Comparison of ENCODE assay signal across 20 cellular contexts in the genomic region with DNA sequence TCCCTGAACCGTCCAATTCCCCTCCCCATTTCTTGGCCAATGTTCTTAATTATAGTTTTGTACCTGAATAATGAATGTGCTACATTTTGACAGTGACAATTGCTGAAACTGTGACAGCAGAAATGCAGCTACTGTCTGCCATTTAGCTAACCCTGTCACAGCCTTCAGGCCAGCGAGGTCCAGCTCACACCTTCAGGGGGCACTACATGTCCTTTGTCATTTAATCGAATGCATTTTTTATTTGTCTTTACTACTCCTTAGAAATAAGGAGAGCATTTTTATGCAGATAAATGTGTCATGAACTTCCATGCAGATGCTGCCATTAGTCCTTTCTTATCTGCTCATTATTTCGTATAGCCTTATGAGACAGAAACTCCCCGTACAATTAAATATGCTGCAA.
"Had no signal": no experiment of that assay in that cellular context is flagged by ENCODE, and none has a peak within 500 bp of the region (broad histone marks: within the 10 kb centered on the region; RNA-seq: fewer than 3 reads in every experiment).

No MANE protein-coding gene starts in this region.

- ATAC-seq: activated CD8-positive, alpha-beta memory T cell treated with anti-CD3 and anti-CD28 coated beads, Interleukin-2, amount 10 ng/mL, durations not matched to agents 7 days and 5 days; gastrocnemius medialis; heart left ventricle; naive thymus-derived CD8-positive, alpha-beta T cell; pancreas; sciatic nerve; stimulated activated naive CD8-positive, alpha-beta T cell treated with anti-CD3 and anti-CD28 coated beads, Interleukin-15, amount 100 ng/mL, for 72 hours had no signal

- H3K27ac ChIP-seq: dorsolateral prefrontal cortex, gastrocnemius medialis, heart left ventricle, neutrophil, pancreas, suprapubic skin, transverse colon, vagina, VCaP had no signal

- H3K9me3 Mint-ChIP-seq: activated CD4-positive, alpha-beta memory T cell treated with anti-CD3 and anti-CD28 coated beads for 36 hours; activated naive CD8-positive, alpha-beta T cell treated with anti-CD3 and anti-CD28 coated beads, Interleukin-2, amount 10 ng/mL, durations not matched to agents 7 days and 5 days; stimulated activated naive CD8-positive, alpha-beta T cell treated with anti-CD3 and anti-CD28 coated beads, Interleukin-15, amount 100 ng/mL, for 72 hours had no signal

- H3K4me1 Mint-ChIP-seq: activated CD8-positive, alpha-beta memory T cell treated with anti-CD3 and anti-CD28 coated beads, Interleukin-2, amount 10 ng/mL, durations not matched to agents 7 days and 5 days; activated naive CD8-positive, alpha-beta T cell treated with anti-CD3 and anti-CD28 coated beads, Interleukin-2, amount 10 ng/mL, durations not matched to agents 7 days and 5 days; naive thymus-derived CD8-positive, alpha-beta T cell; stimulated activated naive CD8-positive, alpha-beta T cell treated with anti-CD3 and anti-CD28 coated beads, Interleukin-15, amount 100 ng/mL, for 72 hours had no signal

- H3K9me3 ChIP-seq: gastrocnemius medialis, heart left ventricle, neutrophil, pancreas, suprapubic skin, transverse colon, vagina had no signal

- H3K4me1 ChIP-seq: gastrocnemius medialis, heart left ventricle, pancreas, suprapubic skin, transverse colon, vagina had no signal

- H3K27ac Mint-ChIP-seq: activated CD4-positive, alpha-beta memory T cell treated with anti-CD3 and anti-CD28 coated beads for 36 hours; activated CD8-positive, alpha-beta memory T cell treated with anti-CD3 and anti-CD28 coated beads, Interleukin-2, amount 10 ng/mL, durations not matched to agents 7 days and 5 days; activated naive CD8-positive, alpha-beta T cell treated with anti-CD3 and anti-CD28 coated beads, Interleukin-2, amount 10 ng/mL, durations not matched to agents 7 days and 5 days; naive thymus-derived CD8-positive, alpha-beta T cell; stimulated activated naive CD8-positive, alpha-beta T cell treated with anti-CD3 and anti-CD28 coated beads, Interleukin-15, amount 100 ng/mL, for 72 hours had no signal

- H3K27me3 Mint-ChIP-seq: activated CD4-positive, alpha-beta memory T cell treated with anti-CD3 and anti-CD28 coated beads for 36 hours; activated CD8-positive, alpha-beta memory T cell treated with anti-CD3 and anti-CD28 coated beads, Interleukin-2, amount 10 ng/mL, durations not matched to agents 7 days and 5 days; stimulated activated naive CD8-positive, alpha-beta T cell treated with anti-CD3 and anti-CD28 coated beads, Interleukin-15, amount 100 ng/mL, for 72 hours had no signal

- H3K4me3 Mint-ChIP-seq: activated CD4-positive, alpha-beta memory T cell treated with anti-CD3 and anti-CD28 coated beads for 36 hours; activated CD8-positive, alpha-beta memory T cell treated with anti-CD3 and anti-CD28 coated beads, Interleukin-2, amount 10 ng/mL, durations not matched to agents 7 days and 5 days; activated naive CD8-positive, alpha-beta T cell treated with anti-CD3 and anti-CD28 coated beads, Interleukin-2, amount 10 ng/mL, durations not matched to agents 7 days and 5 days; naive thymus-derived CD8-positive, alpha-beta T cell; stimulated activated naive CD8-positive, alpha-beta T cell treated with anti-CD3 and anti-CD28 coated beads, Interleukin-15, amount 100 ng/mL, for 72 hours had no signal

- H3K36me3 ChIP-seq: gastrocnemius medialis, heart left ventricle, neutrophil, pancreas, suprapubic skin, transverse colon, vagina had no signal

- DNase-seq: activated CD4-positive, alpha-beta memory T cell treated with anti-CD3 and anti-CD28 coated beads for 36 hours; activated CD8-positive, alpha-beta memory T cell treated with anti-CD3 and anti-CD28 coated beads, Interleukin-2, amount 10 ng/mL, durations not matched to agents 7 days and 5 days; activated naive CD8-positive, alpha-beta T cell treated with anti-CD3 and anti-CD28 coated beads, Interleukin-2, amount 10 ng/mL, durations not matched to agents 7 days and 5 days; amygdala; gastrocnemius medialis; heart left ventricle; mesenchymal stem cell; naive thymus-derived CD8-positive, alpha-beta T cell; pancreas; stimulated activated CD4-positive, alpha-beta T cell treated with anti-CD3 and anti-CD28 coated beads, Interleukin-4, amount 100 ng/mL, for 1 hour; stimulated activated naive CD8-positive, alpha-beta T cell treated with anti-CD3 and anti-CD28 coated beads, Interleukin-15, amount 100 ng/mL, for 72 hours; T-helper 2 cell; transverse colon had no signal

- H3K27me3 ChIP-seq: gastrocnemius medialis, heart left ventricle, neutrophil, pancreas, suprapubic skin, transverse colon, vagina had no signal

- H3K4me3 ChIP-seq: dorsolateral prefrontal cortex, gastrocnemius medialis, heart left ventricle, pancreas, smooth muscle cell, suprapubic skin, transverse colon, vagina had no signal

- H3K36me3 Mint-ChIP-seq: activated CD4-positive, alpha-beta memory T cell treated with anti-CD3 and anti-CD28 coated beads for 36 hours; activated CD8-positive, alpha-beta memory T cell treated with anti-CD3 and anti-CD28 coated beads, Interleukin-2, amount 10 ng/mL, durations not matched to agents 7 days and 5 days; activated naive CD8-positive, alpha-beta T cell treated with anti-CD3 and anti-CD28 coated beads, Interleukin-2, amount 10 ng/mL, durations not matched to agents 7 days and 5 days; naive thymus-derived CD8-positive, alpha-beta T cell had no signal
